In the genomic region with DNA sequence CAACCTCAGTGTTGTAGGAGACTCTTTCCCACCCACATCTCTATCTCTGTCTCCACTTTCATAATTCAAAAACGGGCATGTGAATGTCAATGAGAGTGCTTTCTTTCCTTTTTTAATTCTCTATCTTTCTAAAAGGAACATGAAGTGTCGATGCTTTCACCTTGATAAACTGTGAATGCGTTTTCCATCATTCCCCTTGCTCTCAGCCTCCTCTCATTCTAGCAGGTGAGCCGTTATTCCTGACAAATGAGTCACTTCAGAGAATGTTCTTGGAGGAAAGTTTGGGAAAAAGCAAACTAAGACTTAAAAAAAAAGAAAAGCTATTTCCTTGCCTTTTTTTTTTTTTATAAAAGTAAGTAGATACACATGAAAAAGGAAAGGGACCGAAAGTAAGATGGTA, we compare ENCODE assay signal across 9 cellular contexts.
"Had no signal": no experiment of that assay in that cellular context is flagged by ENCODE, and none has a peak within 500 bp of the region (broad histone marks: within the 10 kb centered on the region; RNA-seq: fewer than 3 reads in every experiment).

No MANE protein-coding gene starts in this region.

- DNase-seq: GM23248, GOT3, H7, KBM-7 had no signal

- H3K27ac ChIP-seq: GM23248, HL-60 had no signal

- H3K4me3 Mint-ChIP-seq: IgD-negative memory B cell had no signal

- ATAC-seq: HCT116, HepG2 had no signal

- H3K9ac ChIP-seq: GM23248 had no signal

- H3K27ac Mint-ChIP-seq: IgD-negative memory B cell had no signal

- H3K36me3 Mint-ChIP-seq: IgD-negative memory B cell had no signal

- H2AFZ ChIP-seq: GM23248 had no signal

- H3K36me3 ChIP-seq: HAP-1 had no signal

- H3K4me1 ChIP-seq: HAP-1 had no signal

- H3K27me3 Mint-ChIP-seq: IgD-negative memory B cell had no signal

- H3K4me1 Mint-ChIP-seq: IgD-negative memory B cell had no signal

- H3K9me3 ChIP-seq: HAP-1 had no signal

- H3K4me3 ChIP-seq: GM23248, HAP-1 had no signal
